ENCODE assay signal across 1 cellular context in the genomic region with DNA sequence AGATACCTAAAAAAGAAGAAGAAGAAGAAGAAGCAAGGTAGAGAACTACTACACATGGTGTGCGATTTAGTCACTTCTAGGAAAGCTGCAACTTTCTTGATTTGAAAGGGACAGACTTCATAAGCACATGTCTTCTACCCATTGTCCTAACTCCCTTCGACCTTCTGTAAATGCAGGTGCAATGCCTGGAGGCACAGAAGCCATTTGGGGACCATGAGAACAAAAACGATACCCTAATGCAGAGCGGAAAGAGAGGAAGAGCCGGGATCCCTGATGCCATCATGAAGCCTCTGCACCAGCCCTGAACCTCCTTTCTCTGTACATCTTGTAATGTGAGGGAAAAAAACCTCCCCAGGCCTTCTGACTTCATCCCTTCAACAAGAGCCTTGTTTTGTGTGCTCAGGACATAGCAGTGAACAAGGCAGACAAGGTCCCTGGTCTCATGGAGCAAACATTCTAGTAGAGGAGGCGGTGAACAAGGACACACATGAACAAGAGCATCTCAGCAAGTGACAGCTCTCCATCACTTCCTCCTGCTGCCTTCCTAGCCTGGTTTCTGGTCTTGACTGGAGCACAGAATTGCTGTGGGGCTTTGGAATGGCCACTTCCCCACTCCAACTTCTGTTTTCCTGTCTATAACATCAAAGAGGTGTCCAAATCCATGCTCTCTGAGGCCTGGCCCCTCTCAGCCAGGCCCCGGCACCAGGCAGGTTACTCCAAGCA.
TF ChIP-seq lines count a peak whose summit lies in the region.

No MANE protein-coding gene starts in this region.

TF ChIP-seq in K562, 482 proteins besides CTCF, POLR2A, EP300 and RAD21:
- TF ChIP-seq SPI1 (IDR thresholded peaks at IDR 0.05; ENCODE audit: borderline replicate concordance, low read depth, low read length) (peak; percentile 57; the same call in 1 of the 2 replicates), SIX5 (IDR thresholded peaks at IDR 0.05; ENCODE audit: borderline replicate concordance in 1 of 2, insufficient read depth in 1 of 2, low read depth in 1 of 2, low read length in 2 of 2) (no peak), ZNF717 (CRISPR knock-in tag; IDR thresholded peaks at IDR 0.05) (no peak), ZNF707 (CRISPR knock-in tag; conservative IDR thresholded peaks at IDR 0.05) (0 out of 2 replicates have a peak, but pooled peaks have one; percentile 17), HDAC8 (tag; IDR thresholded peaks at IDR 0.05) (peak; percentile 23; the same call in 1 of the 2 replicates)
- TF ChIP-seq, protein P1, sequence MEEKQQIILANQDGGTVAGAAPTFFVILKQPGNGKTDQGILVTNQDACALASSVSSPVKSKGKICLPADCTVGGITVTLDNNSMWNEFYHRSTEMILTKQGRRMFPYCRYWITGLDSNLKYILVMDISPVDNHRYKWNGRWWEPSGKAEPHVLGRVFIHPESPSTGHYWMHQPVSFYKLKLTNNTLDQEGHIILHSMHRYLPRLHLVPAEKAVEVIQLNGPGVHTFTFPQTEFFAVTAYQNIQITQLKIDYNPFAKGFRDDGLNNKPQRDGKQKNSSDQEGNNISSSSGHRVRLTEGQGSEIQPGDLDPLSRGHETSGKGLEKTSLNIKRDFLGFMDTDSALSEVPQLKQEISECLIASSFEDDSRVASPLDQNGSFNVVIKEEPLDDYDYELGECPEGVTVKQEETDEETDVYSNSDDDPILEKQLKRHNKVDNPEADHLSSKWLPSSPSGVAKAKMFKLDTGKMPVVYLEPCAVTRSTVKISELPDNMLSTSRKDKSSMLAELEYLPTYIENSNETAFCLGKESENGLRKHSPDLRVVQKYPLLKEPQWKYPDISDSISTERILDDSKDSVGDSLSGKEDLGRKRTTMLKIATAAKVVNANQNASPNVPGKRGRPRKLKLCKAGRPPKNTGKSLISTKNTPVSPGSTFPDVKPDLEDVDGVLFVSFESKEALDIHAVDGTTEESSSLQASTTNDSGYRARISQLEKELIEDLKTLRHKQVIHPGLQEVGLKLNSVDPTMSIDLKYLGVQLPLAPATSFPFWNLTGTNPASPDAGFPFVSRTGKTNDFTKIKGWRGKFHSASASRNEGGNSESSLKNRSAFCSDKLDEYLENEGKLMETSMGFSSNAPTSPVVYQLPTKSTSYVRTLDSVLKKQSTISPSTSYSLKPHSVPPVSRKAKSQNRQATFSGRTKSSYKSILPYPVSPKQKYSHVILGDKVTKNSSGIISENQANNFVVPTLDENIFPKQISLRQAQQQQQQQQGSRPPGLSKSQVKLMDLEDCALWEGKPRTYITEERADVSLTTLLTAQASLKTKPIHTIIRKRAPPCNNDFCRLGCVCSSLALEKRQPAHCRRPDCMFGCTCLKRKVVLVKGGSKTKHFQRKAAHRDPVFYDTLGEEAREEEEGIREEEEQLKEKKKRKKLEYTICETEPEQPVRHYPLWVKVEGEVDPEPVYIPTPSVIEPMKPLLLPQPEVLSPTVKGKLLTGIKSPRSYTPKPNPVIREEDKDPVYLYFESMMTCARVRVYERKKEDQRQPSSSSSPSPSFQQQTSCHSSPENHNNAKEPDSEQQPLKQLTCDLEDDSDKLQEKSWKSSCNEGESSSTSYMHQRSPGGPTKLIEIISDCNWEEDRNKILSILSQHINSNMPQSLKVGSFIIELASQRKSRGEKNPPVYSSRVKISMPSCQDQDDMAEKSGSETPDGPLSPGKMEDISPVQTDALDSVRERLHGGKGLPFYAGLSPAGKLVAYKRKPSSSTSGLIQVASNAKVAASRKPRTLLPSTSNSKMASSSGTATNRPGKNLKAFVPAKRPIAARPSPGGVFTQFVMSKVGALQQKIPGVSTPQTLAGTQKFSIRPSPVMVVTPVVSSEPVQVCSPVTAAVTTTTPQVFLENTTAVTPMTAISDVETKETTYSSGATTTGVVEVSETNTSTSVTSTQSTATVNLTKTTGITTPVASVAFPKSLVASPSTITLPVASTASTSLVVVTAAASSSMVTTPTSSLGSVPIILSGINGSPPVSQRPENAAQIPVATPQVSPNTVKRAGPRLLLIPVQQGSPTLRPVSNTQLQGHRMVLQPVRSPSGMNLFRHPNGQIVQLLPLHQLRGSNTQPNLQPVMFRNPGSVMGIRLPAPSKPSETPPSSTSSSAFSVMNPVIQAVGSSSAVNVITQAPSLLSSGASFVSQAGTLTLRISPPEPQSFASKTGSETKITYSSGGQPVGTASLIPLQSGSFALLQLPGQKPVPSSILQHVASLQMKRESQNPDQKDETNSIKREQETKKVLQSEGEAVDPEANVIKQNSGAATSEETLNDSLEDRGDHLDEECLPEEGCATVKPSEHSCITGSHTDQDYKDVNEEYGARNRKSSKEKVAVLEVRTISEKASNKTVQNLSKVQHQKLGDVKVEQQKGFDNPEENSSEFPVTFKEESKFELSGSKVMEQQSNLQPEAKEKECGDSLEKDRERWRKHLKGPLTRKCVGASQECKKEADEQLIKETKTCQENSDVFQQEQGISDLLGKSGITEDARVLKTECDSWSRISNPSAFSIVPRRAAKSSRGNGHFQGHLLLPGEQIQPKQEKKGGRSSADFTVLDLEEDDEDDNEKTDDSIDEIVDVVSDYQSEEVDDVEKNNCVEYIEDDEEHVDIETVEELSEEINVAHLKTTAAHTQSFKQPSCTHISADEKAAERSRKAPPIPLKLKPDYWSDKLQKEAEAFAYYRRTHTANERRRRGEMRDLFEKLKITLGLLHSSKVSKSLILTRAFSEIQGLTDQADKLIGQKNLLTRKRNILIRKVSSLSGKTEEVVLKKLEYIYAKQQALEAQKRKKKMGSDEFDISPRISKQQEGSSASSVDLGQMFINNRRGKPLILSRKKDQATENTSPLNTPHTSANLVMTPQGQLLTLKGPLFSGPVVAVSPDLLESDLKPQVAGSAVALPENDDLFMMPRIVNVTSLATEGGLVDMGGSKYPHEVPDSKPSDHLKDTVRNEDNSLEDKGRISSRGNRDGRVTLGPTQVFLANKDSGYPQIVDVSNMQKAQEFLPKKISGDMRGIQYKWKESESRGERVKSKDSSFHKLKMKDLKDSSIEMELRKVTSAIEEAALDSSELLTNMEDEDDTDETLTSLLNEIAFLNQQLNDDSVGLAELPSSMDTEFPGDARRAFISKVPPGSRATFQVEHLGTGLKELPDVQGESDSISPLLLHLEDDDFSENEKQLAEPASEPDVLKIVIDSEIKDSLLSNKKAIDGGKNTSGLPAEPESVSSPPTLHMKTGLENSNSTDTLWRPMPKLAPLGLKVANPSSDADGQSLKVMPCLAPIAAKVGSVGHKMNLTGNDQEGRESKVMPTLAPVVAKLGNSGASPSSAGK (IDR thresholded peaks at IDR 0.05) = 0 out of 2 replicates have a peak, but pooled peaks have one; percentile 21
- TF ChIP-seq, protein P2, sequence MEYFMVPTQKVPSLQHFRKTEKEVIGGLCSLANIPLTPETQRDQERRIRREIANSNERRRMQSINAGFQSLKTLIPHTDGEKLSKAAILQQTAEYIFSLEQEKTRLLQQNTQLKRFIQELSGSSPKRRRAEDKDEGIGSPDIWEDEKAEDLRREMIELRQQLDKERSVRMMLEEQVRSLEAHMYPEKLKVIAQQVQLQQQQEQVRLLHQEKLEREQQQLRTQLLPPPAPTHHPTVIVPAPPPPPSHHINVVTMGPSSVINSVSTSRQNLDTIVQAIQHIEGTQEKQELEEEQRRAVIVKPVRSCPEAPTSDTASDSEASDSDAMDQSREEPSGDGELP (CRISPR knock-in tag; IDR thresholded peaks at IDR 0.05; ENCODE audit: borderline replicate concordance) = 0 out of 2 replicates have a peak, but pooled peaks have one; percentile 9
